Comparison of ENCODE assay signal across 1 cellular context in the genomic region with DNA sequence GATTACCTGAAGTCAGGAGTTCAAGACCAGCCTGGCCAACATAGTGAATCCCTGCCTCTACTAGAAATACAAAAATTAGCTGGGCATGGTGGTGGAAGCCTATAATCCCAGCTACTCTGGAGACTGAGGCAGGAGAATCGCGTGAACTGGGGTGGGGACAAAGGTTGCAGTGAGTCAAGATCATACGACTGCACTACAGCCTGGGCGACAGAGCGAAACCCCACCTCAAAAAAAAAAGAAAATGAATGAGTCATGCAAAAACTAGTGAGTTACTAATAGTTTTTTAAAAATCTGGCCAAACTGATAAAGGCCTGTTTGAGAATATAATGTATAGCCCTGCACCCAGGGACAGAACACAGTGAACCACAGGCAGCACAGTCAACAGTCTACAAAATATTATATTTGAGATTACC.
TF ChIP-seq lines count a peak whose summit lies in the region.

No MANE protein-coding gene starts in this region.

TF ChIP-seq in K562, 482 proteins besides CTCF, POLR2A, EP300 and RAD21 (continued from another document):
- TF ChIP-seq, protein P1, sequence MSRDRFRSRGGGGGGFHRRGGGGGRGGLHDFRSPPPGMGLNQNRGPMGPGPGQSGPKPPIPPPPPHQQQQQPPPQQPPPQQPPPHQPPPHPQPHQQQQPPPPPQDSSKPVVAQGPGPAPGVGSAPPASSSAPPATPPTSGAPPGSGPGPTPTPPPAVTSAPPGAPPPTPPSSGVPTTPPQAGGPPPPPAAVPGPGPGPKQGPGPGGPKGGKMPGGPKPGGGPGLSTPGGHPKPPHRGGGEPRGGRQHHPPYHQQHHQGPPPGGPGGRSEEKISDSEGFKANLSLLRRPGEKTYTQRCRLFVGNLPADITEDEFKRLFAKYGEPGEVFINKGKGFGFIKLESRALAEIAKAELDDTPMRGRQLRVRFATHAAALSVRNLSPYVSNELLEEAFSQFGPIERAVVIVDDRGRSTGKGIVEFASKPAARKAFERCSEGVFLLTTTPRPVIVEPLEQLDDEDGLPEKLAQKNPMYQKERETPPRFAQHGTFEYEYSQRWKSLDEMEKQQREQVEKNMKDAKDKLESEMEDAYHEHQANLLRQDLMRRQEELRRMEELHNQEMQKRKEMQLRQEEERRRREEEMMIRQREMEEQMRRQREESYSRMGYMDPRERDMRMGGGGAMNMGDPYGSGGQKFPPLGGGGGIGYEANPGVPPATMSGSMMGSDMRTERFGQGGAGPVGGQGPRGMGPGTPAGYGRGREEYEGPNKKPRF (IDR thresholded peaks at IDR 0.05; ENCODE audit: low read depth, low read length) = no peak
- peak; percentile 89 for TF ChIP-seq JUN (IDR thresholded peaks at IDR 0.05; ENCODE audit: borderline replicate concordance, low read depth, low read length)
- no peak for TF ChIP-seq JUN (CRISPR knock-in tag; IDR thresholded peaks at IDR 0.05; ENCODE audit: borderline replicate concordance)
- TF ChIP-seq ZNF165 (CRISPR knock-in tag; IDR thresholded peaks at IDR 0.05; ENCODE audit: borderline replicate concordance) = no peak
- peak; percentile 77 for TF ChIP-seq MAFG (tag; conservative IDR thresholded peaks at IDR 0.05)
- peak; percentile 44 for TF ChIP-seq FOS (IDR thresholded peaks at IDR 0.05; ENCODE audit: extremely low read depth, insufficient read length)
- TF ChIP-seq, protein P2, sequence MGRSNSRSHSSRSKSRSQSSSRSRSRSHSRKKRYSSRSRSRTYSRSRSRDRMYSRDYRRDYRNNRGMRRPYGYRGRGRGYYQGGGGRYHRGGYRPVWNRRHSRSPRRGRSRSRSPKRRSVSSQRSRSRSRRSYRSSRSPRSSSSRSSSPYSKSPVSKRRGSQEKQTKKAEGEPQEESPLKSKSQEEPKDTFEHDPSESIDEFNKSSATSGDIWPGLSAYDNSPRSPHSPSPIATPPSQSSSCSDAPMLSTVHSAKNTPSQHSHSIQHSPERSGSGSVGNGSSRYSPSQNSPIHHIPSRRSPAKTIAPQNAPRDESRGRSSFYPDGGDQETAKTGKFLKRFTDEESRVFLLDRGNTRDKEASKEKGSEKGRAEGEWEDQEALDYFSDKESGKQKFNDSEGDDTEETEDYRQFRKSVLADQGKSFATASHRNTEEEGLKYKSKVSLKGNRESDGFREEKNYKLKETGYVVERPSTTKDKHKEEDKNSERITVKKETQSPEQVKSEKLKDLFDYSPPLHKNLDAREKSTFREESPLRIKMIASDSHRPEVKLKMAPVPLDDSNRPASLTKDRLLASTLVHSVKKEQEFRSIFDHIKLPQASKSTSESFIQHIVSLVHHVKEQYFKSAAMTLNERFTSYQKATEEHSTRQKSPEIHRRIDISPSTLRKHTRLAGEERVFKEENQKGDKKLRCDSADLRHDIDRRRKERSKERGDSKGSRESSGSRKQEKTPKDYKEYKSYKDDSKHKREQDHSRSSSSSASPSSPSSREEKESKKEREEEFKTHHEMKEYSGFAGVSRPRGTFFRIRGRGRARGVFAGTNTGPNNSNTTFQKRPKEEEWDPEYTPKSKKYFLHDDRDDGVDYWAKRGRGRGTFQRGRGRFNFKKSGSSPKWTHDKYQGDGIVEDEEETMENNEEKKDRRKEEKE (IDR thresholded peaks at IDR 0.05; ENCODE audit: borderline replicate concordance in 1 of 2, control insufficient read depth in 1 of 2, low read depth in 2 of 2, low read length in 1 of 2) = no peak
- peak in 1 of 2 experiments; percentile 70; a peak in 1 of 4 replicates for TF ChIP-seq HDAC1 (IDR thresholded peaks at IDR 0.05)
- TF ChIP-seq ZNF133 (CRISPR knock-in tag; IDR thresholded peaks at IDR 0.05) = no peak
- no peak for TF ChIP-seq TSC22D4 (tag; IDR thresholded peaks at IDR 0.05)
